1 cellular context compared by ENCODE assay signal in the genomic region with DNA sequence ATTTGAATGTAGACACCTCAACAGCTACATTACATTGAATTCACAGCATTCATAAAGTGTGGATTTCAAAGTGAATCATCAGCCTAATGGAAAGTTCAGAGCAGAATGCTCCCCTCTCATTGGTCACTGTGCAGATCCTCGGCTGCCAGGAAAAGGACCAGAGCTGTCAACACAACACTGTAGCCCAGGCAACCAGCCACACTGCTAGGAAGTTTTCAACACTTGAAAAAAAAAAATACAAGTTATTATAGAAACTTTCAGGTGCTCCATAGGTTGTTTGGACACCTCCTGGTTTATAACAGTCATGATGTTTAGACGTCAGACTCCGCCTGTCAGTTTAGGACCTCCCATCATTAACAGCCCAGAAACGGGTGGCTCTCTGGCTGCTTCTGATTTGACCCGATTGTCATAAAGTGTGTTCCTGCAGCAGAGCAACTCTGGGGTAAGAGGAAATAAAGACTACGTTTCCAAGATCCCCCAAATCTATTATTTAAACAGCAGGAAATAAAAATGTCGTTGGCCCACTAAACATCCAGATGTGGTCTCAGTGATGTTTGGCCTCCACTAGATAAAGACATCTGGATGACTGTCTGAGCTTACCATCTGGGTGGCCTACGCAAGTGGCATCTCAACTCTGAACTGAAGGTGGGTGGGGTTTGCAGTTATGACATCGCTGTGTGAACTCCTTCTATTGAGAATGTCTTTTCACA.
TF ChIP-seq lines count a peak whose summit lies in the region.

No MANE protein-coding gene starts in this region.

TF ChIP-seq in K562, 482 proteins besides CTCF, POLR2A, EP300 and RAD21 (continued from another document and continues in another):
- no peak for TF ChIP-seq PBX2 (CRISPR knock-in tag; IDR thresholded peaks at IDR 0.05; ENCODE audit: low read depth)
- peak; percentile 24; the same call in 1 of the 2 replicates for TF ChIP-seq PBX2 (tag; conservative IDR thresholded peaks at IDR 0.05; ENCODE audit: low read depth)
- TF ChIP-seq, protein P1, sequence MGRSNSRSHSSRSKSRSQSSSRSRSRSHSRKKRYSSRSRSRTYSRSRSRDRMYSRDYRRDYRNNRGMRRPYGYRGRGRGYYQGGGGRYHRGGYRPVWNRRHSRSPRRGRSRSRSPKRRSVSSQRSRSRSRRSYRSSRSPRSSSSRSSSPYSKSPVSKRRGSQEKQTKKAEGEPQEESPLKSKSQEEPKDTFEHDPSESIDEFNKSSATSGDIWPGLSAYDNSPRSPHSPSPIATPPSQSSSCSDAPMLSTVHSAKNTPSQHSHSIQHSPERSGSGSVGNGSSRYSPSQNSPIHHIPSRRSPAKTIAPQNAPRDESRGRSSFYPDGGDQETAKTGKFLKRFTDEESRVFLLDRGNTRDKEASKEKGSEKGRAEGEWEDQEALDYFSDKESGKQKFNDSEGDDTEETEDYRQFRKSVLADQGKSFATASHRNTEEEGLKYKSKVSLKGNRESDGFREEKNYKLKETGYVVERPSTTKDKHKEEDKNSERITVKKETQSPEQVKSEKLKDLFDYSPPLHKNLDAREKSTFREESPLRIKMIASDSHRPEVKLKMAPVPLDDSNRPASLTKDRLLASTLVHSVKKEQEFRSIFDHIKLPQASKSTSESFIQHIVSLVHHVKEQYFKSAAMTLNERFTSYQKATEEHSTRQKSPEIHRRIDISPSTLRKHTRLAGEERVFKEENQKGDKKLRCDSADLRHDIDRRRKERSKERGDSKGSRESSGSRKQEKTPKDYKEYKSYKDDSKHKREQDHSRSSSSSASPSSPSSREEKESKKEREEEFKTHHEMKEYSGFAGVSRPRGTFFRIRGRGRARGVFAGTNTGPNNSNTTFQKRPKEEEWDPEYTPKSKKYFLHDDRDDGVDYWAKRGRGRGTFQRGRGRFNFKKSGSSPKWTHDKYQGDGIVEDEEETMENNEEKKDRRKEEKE (IDR thresholded peaks at IDR 0.05; ENCODE audit: borderline replicate concordance in 1 of 2, control insufficient read depth in 1 of 2, low read depth in 2 of 2, low read length in 1 of 2): no peak
- TF ChIP-seq MEF2D (tag; conservative IDR thresholded peaks at IDR 0.05; ENCODE audit: low read depth): no peak
- TF ChIP-seq TBL1XR1 (IDR thresholded peaks at IDR 0.05; ENCODE audit: low read length in 2 of 2): peak in 1 of 2 experiments; percentile 46; a peak in 2 of 4 replicates
- TF ChIP-seq NCOA2 (IDR thresholded peaks at IDR 0.05; ENCODE audit: partially characterized antibody in 2 of 2): peak; percentile 54 to 70
- TF ChIP-seq, protein P2, sequence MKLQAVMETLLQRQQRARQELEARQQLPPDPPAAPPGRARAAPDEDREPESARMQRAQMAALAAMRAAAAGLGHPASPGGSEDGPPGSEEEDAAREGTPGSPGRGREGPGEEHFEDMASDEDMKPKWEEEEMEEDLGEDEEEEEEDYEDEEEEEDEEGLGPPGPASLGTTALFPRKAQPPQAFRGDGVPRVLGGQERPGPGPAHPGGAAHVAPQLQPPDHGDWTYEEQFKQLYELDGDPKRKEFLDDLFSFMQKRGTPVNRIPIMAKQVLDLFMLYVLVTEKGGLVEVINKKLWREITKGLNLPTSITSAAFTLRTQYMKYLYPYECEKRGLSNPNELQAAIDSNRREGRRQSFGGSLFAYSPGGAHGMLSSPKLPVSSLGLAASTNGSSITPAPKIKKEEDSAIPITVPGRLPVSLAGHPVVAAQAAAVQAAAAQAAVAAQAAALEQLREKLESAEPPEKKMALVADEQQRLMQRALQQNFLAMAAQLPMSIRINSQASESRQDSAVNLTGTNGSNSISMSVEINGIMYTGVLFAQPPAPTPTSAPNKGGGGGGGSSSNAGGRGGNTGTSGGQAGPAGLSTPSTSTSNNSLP (IDR thresholded peaks at IDR 0.05; ENCODE audit: borderline replicate concordance, low read depth, low read length): peak; percentile 82
- TF ChIP-seq, protein P3, sequence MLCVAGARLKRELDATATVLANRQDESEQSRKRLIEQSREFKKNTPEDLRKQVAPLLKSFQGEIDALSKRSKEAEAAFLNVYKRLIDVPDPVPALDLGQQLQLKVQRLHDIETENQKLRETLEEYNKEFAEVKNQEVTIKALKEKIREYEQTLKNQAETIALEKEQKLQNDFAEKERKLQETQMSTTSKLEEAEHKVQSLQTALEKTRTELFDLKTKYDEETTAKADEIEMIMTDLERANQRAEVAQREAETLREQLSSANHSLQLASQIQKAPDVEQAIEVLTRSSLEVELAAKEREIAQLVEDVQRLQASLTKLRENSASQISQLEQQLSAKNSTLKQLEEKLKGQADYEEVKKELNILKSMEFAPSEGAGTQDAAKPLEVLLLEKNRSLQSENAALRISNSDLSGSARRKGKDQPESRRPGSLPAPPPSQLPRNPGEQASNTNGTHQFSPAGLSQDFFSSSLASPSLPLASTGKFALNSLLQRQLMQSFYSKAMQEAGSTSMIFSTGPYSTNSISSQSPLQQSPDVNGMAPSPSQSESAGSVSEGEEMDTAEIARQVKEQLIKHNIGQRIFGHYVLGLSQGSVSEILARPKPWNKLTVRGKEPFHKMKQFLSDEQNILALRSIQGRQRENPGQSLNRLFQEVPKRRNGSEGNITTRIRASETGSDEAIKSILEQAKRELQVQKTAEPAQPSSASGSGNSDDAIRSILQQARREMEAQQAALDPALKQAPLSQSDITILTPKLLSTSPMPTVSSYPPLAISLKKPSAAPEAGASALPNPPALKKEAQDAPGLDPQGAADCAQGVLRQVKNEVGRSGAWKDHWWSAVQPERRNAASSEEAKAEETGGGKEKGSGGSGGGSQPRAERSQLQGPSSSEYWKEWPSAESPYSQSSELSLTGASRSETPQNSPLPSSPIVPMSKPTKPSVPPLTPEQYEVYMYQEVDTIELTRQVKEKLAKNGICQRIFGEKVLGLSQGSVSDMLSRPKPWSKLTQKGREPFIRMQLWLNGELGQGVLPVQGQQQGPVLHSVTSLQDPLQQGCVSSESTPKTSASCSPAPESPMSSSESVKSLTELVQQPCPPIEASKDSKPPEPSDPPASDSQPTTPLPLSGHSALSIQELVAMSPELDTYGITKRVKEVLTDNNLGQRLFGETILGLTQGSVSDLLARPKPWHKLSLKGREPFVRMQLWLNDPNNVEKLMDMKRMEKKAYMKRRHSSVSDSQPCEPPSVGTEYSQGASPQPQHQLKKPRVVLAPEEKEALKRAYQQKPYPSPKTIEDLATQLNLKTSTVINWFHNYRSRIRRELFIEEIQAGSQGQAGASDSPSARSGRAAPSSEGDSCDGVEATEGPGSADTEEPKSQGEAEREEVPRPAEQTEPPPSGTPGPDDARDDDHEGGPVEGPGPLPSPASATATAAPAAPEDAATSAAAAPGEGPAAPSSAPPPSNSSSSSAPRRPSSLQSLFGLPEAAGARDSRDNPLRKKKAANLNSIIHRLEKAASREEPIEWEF (CRISPR knock-in tag; IDR thresholded peaks at IDR 0.05): no peak
- 0 out of 2 replicates have a peak, but pooled peaks have one; percentile 6 for TF ChIP-seq SP1 (CRISPR knock-in tag; IDR thresholded peaks at IDR 0.05)
- TF ChIP-seq, protein P4, sequence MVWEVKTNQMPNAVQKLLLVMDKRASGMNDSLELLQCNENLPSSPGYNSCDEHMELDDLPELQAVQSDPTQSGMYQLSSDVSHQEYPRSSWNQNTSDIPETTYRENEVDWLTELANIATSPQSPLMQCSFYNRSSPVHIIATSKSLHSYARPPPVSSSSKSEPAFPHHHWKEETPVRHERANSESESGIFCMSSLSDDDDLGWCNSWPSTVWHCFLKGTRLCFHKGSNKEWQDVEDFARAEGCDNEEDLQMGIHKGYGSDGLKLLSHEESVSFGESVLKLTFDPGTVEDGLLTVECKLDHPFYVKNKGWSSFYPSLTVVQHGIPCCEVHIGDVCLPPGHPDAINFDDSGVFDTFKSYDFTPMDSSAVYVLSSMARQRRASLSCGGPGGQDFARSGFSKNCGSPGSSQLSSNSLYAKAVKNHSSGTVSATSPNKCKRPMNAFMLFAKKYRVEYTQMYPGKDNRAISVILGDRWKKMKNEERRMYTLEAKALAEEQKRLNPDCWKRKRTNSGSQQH (CRISPR knock-in tag; IDR thresholded peaks at IDR 0.05): no peak
- peak; percentile 35; the same call in 1 of the 2 replicates for TF ChIP-seq CXXC5 (CRISPR knock-in tag; IDR thresholded peaks at IDR 0.05)
- TF ChIP-seq LEF1 (IDR thresholded peaks at IDR 0.05): peak; percentile 52; the same call in 1 of the 2 replicates
- 0 out of 2 replicates have a peak, but pooled peaks have one; percentile 31 for TF ChIP-seq NFATC3 (IDR thresholded peaks at IDR 0.05)
- TF ChIP-seq MECOM (CRISPR knock-in tag; IDR thresholded peaks at IDR 0.05): no peak
- peak; percentile 52; the same call in 1 of the 2 replicates for TF ChIP-seq KHSRP (IDR thresholded peaks at IDR 0.05)
- TF ChIP-seq HMG20B (CRISPR knock-in tag; IDR thresholded peaks at IDR 0.05): no peak
- TF ChIP-seq, protein P5, sequence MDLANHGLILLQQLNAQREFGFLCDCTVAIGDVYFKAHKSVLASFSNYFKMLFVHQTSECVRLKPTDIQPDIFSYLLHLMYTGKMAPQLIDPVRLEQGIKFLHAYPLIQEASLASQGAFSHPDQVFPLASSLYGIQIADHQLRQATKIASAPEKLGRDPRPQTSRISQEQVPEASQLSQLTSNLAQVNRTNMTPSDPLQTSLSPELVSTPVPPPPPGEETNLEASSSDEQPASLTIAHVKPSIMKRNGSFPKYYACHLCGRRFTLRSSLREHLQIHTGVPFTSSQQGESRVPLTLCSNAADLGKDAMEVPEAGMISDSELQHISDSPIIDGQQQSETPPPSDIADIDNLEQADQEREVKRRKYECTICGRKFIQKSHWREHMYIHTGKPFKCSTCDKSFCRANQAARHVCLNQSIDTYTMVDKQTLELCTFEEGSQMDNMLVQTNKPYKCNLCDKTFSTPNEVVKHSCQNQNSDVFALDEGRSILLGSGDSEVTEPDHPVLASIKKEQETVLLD (IDR thresholded peaks at IDR 0.05): peak; percentile 64
- peak; percentile 78 for TF ChIP-seq MBD2 (IDR thresholded peaks at IDR 0.05; ENCODE audit: borderline replicate concordance, low read depth)
- peak; percentile 20; the same call in 1 of the 2 replicates for TF ChIP-seq ETV5 (CRISPR knock-in tag; IDR thresholded peaks at IDR 0.05; ENCODE audit: low read depth)
- TF ChIP-seq, protein P6, sequence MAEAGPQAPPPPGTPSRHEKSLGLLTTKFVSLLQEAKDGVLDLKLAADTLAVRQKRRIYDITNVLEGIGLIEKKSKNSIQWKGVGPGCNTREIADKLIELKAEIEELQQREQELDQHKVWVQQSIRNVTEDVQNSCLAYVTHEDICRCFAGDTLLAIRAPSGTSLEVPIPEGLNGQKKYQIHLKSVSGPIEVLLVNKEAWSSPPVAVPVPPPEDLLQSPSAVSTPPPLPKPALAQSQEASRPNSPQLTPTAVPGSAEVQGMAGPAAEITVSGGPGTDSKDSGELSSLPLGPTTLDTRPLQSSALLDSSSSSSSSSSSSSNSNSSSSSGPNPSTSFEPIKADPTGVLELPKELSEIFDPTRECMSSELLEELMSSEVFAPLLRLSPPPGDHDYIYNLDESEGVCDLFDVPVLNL (CRISPR knock-in tag; IDR thresholded peaks at IDR 0.05; ENCODE audit: low read depth): no peak
- TF ChIP-seq NR2C2 (CRISPR knock-in tag; IDR thresholded peaks at IDR 0.05): no peak
- TF ChIP-seq NR2C2 (tag; IDR thresholded peaks at IDR 0.05): peak; percentile 84
- TF ChIP-seq RBM39 (optimal IDR thresholded peaks at IDR 0.05; ENCODE audit: low read depth, low read length): no peak
- TF ChIP-seq FOXA1 (IDR thresholded peaks at IDR 0.05; ENCODE audit: borderline replicate concordance): 0 out of 2 replicates have a peak, but pooled peaks have one; percentile 18
- TF ChIP-seq HOXB6 (CRISPR knock-in tag; IDR thresholded peaks at IDR 0.05; ENCODE audit: borderline replicate concordance): no peak
- no peak for TF ChIP-seq FOXK1 (CRISPR knock-in tag; IDR thresholded peaks at IDR 0.05; ENCODE audit: borderline replicate concordance)
- TF ChIP-seq NBN (IDR thresholded peaks at IDR 0.05; ENCODE audit: low read depth): peak; percentile 24; the same call in 1 of the 2 replicates
- TF ChIP-seq PHF21A (IDR thresholded peaks at IDR 0.05; ENCODE audit: borderline replicate concordance, low read depth): peak; percentile 96
- no peak for TF ChIP-seq DEAF1 (CRISPR knock-in tag; IDR thresholded peaks at IDR 0.05)
- no peak for TF ChIP-seq MAZ (CRISPR knock-in tag; conservative IDR thresholded peaks at IDR 0.05 in 1 of 2, IDR thresholded peaks at IDR 0.05 in 1 of 2)
- peak; percentile 100 for TF ChIP-seq TEAD4 (IDR thresholded peaks at IDR 0.05; ENCODE audit: low read length)
- no peak for TF ChIP-seq TEAD4 (CRISPR knock-in tag; IDR thresholded peaks at IDR 0.05; ENCODE audit: borderline replicate concordance)
- TF ChIP-seq FOS (IDR thresholded peaks at IDR 0.05; ENCODE audit: extremely low read depth, insufficient read length): peak; percentile 6
- no peak for TF ChIP-seq ZNF212 (CRISPR knock-in tag; IDR thresholded peaks at IDR 0.05)
- TF ChIP-seq MTA3 (IDR thresholded peaks at IDR 0.05; ENCODE audit: borderline replicate concordance): 0 out of 2 replicates have a peak, but pooled peaks have one; percentile 68
- TF ChIP-seq E2F3 (CRISPR knock-in tag; IDR thresholded peaks at IDR 0.05): no peak
- TF ChIP-seq CC2D1A (IDR thresholded peaks at IDR 0.05): peak; percentile 91; the same call in 1 of the 2 replicates
- no peak for TF ChIP-seq ZNF584 (CRISPR knock-in tag; IDR thresholded peaks at IDR 0.05; ENCODE audit: low read depth)
- peak; percentile 32 to 73; a peak in 2 of 4 replicates for TF ChIP-seq FOXA3 (CRISPR knock-in tag; conservative IDR thresholded peaks at IDR 0.05 in 1 of 2, IDR thresholded peaks at IDR 0.05 in 1 of 2)
